ENCODE assay signal across 8 cellular contexts in genomic region chr22:37657590-37658132, GRCh38. TPM values are rescaled to one million over a fixed set of nuclear protein-coding genes. Genes with fewer than 3 reads are reported as not detected.
A peak's percentile ranks its signal among the peaks of the same experiment; 100 is the strongest.
DNase-seq lines count a peak whose midpoint lies in the region; ATAC-seq and TF ChIP-seq lines count a peak whose summit lies in the region.

No MANE protein-coding gene starts in this region.

- intact Hi-C loops in left ventricle myocardium inferior (cut with micrococcal nuclease) (no loop called here), left ventricle myocardium superior (cut with micrococcal nuclease) (no loop called here), activated B cell treated with CpG ODN at 0.5 μM for 24 hours (cut with micrococcal nuclease) (loop anchor here (1.0 kb wide), 5 partner anchors 14 to 49 kb away; partner anchors contain the start of genes GGA1 and NOL12)

- H3K9me3 ChIP-seq in left ventricle myocardium inferior (replicated peaks) = no peaks in the 10 kb centered on the region

- peaks cover 45% of the 10 kb centered on the region for H3K4me1 ChIP-seq in left ventricle myocardium inferior

- H3K27ac ChIP-seq in left ventricle myocardium inferior (replicated peaks) = peak overlapping the region; percentile 86

- peak overlapping the region; percentile 93 for H3K4me3 Mint-ChIP-seq in activated B cell treated with CpG ODN at 0.5 μM for 24 hours
- peak overlapping the region; percentile 85 for H3K4me3 Mint-ChIP-seq in stimulated activated memory B cell treated with anti-CD40 and anti-IgM and Interleukin-4, amounts not matched to agents 10 μg/mL and 1 μg/mL and 100 μg/mL, for 72 hours

- ATAC-seq in left ventricle myocardium superior (no peak), activated B cell treated with CpG ODN at 0.5 μM for 24 hours (ENCODE audit: low read depth) (no peak)
- no peak for ATAC-seq in stimulated activated memory B cell treated with anti-CD40 and anti-IgM and Interleukin-4, amounts not matched to agents 10 μg/mL and 1 μg/mL and 100 μg/mL, for 72 hours

- no peaks in the 10 kb centered on the region for H3K27me3 Mint-ChIP-seq in activated B cell treated with CpG ODN at 0.5 μM for 24 hours
- no peaks in the 10 kb centered on the region for H3K27me3 Mint-ChIP-seq in stimulated activated memory B cell treated with anti-CD40 and anti-IgM and Interleukin-4, amounts not matched to agents 10 μg/mL and 1 μg/mL and 100 μg/mL, for 72 hours

- no peaks in the 10 kb centered on the region for H3K9me3 Mint-ChIP-seq in activated B cell treated with CpG ODN at 0.5 μM for 24 hours
- no peaks in the 10 kb centered on the region for H3K9me3 Mint-ChIP-seq in stimulated activated memory B cell treated with anti-CD40 and anti-IgM and Interleukin-4, amounts not matched to agents 10 μg/mL and 1 μg/mL and 100 μg/mL, for 72 hours

- no peaks in the 10 kb centered on the region for H3K36me3 ChIP-seq in left ventricle myocardium inferior

- H3K4me3 ChIP-seq in left ventricle myocardium inferior (peak overlapping the region; percentile 74), iPS-11a (ENCODE audit: low read depth, low read length) (peak overlapping the region; percentile 38)

- H3K27me3 ChIP-seq in left ventricle myocardium inferior (ENCODE audit: low read depth) = no peaks in the 10 kb centered on the region

- TF ChIP-seq CTCF in left ventricle myocardium inferior (IDR thresholded peaks at IDR 0.05; ENCODE audit: borderline replicate concordance) (no peak), activated B cell treated with CpG ODN at 0.5 μM for 24 hours (IDR thresholded peaks at IDR 0.05) (no peak)

- DNase-seq in left ventricle myocardium inferior = no peak
- no peak for DNase-seq in left ventricle myocardium superior
- DNase-seq in activated B cell treated with CpG ODN at 0.5 μM for 24 hours = no peak
- no peak for DNase-seq in NCI-H2081 treated with DMSO at 0.1 percent for 48 hours (lab: John Stamatoyannopoulos, UW)
- no peak for DNase-seq in SW 1271 (lab: John Stamatoyannopoulos, UW)
- no peak for DNase-seq in activated CD4-positive, alpha-beta T cell treated with anti-CD3 and anti-CD28 coated beads, Interleukin-2, amount 50 U/mL, for 48 hours

- CTCF ChIA-PET in activated B cell treated with CpG ODN at 0.5 μM for 24 hours (lab: Charles Lee) = interaction anchor here (0.9 to 5.4 kb wide), 12 partner anchors 15 to 308 kb away, joined by 3 to 107 read pairs (median 4); partner anchors contain the start of genes C22orf23, LGALS1, NOL12 and POLR2F

- POLR2A ChIA-PET in activated B cell treated with CpG ODN at 0.5 μM for 24 hours (lab: Charles Lee) = interaction anchor here (0.5 to 8.0 kb wide), 19 partner anchors 9 to 1024 kb away, joined by 3 to 181 read pairs (median 12); partner anchors contain the start of genes ANKRD54, GGA1, IFT27 and LGALS1

- peaks cover 44% of the 10 kb centered on the region for H3K4me1 Mint-ChIP-seq in activated B cell treated with CpG ODN at 0.5 μM for 24 hours
- H3K4me1 Mint-ChIP-seq in stimulated activated memory B cell treated with anti-CD40 and anti-IgM and Interleukin-4, amounts not matched to agents 10 μg/mL and 1 μg/mL and 100 μg/mL, for 72 hours = peaks cover 45% of the 10 kb centered on the region

- peaks cover 31% of the 10 kb centered on the region for H3K36me3 Mint-ChIP-seq in activated B cell treated with CpG ODN at 0.5 μM for 24 hours (ENCODE audit: low read depth)
- H3K36me3 Mint-ChIP-seq in stimulated activated memory B cell treated with anti-CD40 and anti-IgM and Interleukin-4, amounts not matched to agents 10 μg/mL and 1 μg/mL and 100 μg/mL, for 72 hours = peaks cover 31% of the 10 kb centered on the region

- H3K27ac Mint-ChIP-seq in activated B cell treated with CpG ODN at 0.5 μM for 24 hours = peak overlapping the region; percentile 99
- H3K27ac Mint-ChIP-seq in stimulated activated memory B cell treated with anti-CD40 and anti-IgM and Interleukin-4, amounts not matched to agents 10 μg/mL and 1 μg/mL and 100 μg/mL, for 72 hours = peak overlapping the region; percentile 92

RNA-seq across cellular contexts. Expression of gene PDXP, which starts 0.9 kb away (rescaled TPM):
- total RNA-seq in left ventricle myocardium inferior (23.9 TPM), left ventricle myocardium superior (21.5 TPM), activated B cell treated with CpG ODN at 0.5 μM for 24 hours (17.7 and 22.6 TPM in 2 replicates)

RNA-seq across cellular contexts. Expression of gene LGALS1, which starts 17.8 kb away (rescaled TPM):
- total RNA-seq in left ventricle myocardium inferior (843 TPM), left ventricle myocardium superior (1,086 TPM), activated B cell treated with CpG ODN at 0.5 μM for 24 hours (230 and 254 TPM in 2 replicates)

RNA-seq across cellular contexts. Expression of gene SH3BP1, which starts 18.2 kb away (rescaled TPM):
- total RNA-seq in left ventricle myocardium inferior (2.5 TPM), left ventricle myocardium superior (2.7 TPM), activated B cell treated with CpG ODN at 0.5 μM for 24 hours (87.9 and 88.4 TPM in 2 replicates)

RNA-seq across cellular contexts. Expression of gene NOL12, which starts 28.5 kb away (rescaled TPM):
- total RNA-seq in left ventricle myocardium inferior = 12.8 TPM
- 12.0 TPM for total RNA-seq in left ventricle myocardium superior
- 39.0 and 39.8 TPM in 2 replicates for total RNA-seq in activated B cell treated with CpG ODN at 0.5 μM for 24 hours

RNA-seq across cellular contexts. Expression of gene TRIOBP, which starts 39.2 kb away (rescaled TPM):
- total RNA-seq in left ventricle myocardium inferior (86.5 TPM), left ventricle myocardium superior (82.7 TPM), activated B cell treated with CpG ODN at 0.5 μM for 24 hours (25.5 and 27.4 TPM in 2 replicates)

Comparison
In these comparisons a context has a peak if more than half of its experiments do, and no peak if none do; other contexts are left out.
1. RNA of gene SH3BP1, which starts 18.2 kb away (total RNA-seq): 87.9 to 88.4 TPM in activated B cell treated with CpG ODN at 0.5 μM for 24 hours; 2.7 TPM in left ventricle myocardium superior (single experiment) and 2.5 TPM in left ventricle myocardium inferior (single experiment); every median in the first group is over 10 times any median in the second.